8 cellular contexts compared by ENCODE assay signal in genomic region chr2:148645135-148645924, GRCh38.
DNase-seq lines count a peak whose midpoint lies in the region; ATAC-seq, FAIRE-seq and TF ChIP-seq lines count a peak whose summit lies in the region.

No MANE protein-coding gene starts in this region.

- TF ChIP-seq CTCF in AG09319 (IDR thresholded peaks at IDR 0.05; ENCODE audit: low read depth, low read length) = peak; percentile 36

- DNase-seq in AG09319 (ENCODE audit: extremely low read depth, low read depth) = peak; percentile 76
- DNase-seq in NCI-H446 (lab: John Stamatoyannopoulos, UW) = peak; percentile 91 to 94
- DNase-seq in cerebellar cortex (ENCODE audit: low spot score) = peak; percentile 96
- DNase-seq in stimulated activated CD4-positive, alpha-beta T cell treated with anti-CD3 and anti-CD28 coated beads, Interleukin-12 subunit alpha, Interleukin-12 subunit beta, amount 100 ng/mL, for 24 hours (ENCODE audit: low read depth in 2 of 2) = peak; percentile 86 to 90

- peak; percentile 5 for FAIRE-seq in islet of Langerhans (lab: Jason Lieb, UNC)

- ATAC-seq in GM19025 (IDR thresholded peaks at IDR 0.05; ENCODE audit: low read depth, unreplicated experiment) = peak; percentile 44
- peak; percentile 43 for ATAC-seq in HG03378 (IDR thresholded peaks at IDR 0.05; ENCODE audit: unreplicated experiment)
- ATAC-seq in activated CD4-positive, CD25-positive, alpha-beta regulatory T cell treated with anti-CD3 and anti-CD28 coated beads, Interleukin-2, amount 50 U/mL, for 24 hours = peak; percentile 58 to 73

Comparison
In these comparisons a context has a peak if more than half of its experiments do, and no peak if none do; other contexts are left out.
1. Peak in every context shown above with its lines: DNase-seq and ATAC-seq.